In genomic region chr15:85500729-85501128, GRCh38 we compare ENCODE assay signal across 11 cellular contexts.
A peak's percentile ranks its signal among the peaks of the same experiment; 100 is the strongest.
DNase-seq lines count a peak whose midpoint lies in the region; ATAC-seq and TF ChIP-seq lines count a peak whose summit lies in the region.
"Had no signal": no experiment of that assay in that cellular context is flagged by ENCODE, and none has a peak within 500 bp of the region (broad histone marks: within the 10 kb centered on the region; RNA-seq: fewer than 3 reads in every experiment).

No MANE protein-coding gene starts in this region.

- H3K4me3 Mint-ChIP-seq in activated T-helper 17 cell treated with anti-CD3 and anti-CD28 coated beads, Interleukin-2, amount 50 U/mL, for 72 hours: peak overlapping the region; percentile 66
- H3K4me3 Mint-ChIP-seq: dendritic cell treated with granulocyte-macrophage colony-stimulating factor and Interleukin-4, amounts not matched to agents 40 ng/mL and 50 ng/mL, for 4 days had no signal

- H3K27me3 ChIP-seq in gastrocnemius medialis: no peaks in the 10 kb centered on the region

- H3K36me3 Mint-ChIP-seq in activated T-helper 17 cell treated with anti-CD3 and anti-CD28 coated beads, Interleukin-2, amount 50 U/mL, for 72 hours (ENCODE audit: low read depth): no peaks in the 10 kb centered on the region

- peaks cover 61% of the 10 kb centered on the region for H3K4me1 Mint-ChIP-seq in activated T-helper 17 cell treated with anti-CD3 and anti-CD28 coated beads, Interleukin-2, amount 50 U/mL, for 72 hours

- in situ Hi-C loops in gastrocnemius medialis (cut with MboI; ENCODE audit: low sequenced_read_pairs in 4 of 4): no loop called here

- TF ChIP-seq POLR2A in gastrocnemius medialis (IDR thresholded peaks at IDR 0.05): no peak

- no peaks in the 10 kb centered on the region for H3K27me3 Mint-ChIP-seq in activated T-helper 17 cell treated with anti-CD3 and anti-CD28 coated beads, Interleukin-2, amount 50 U/mL, for 72 hours
- H3K27me3 Mint-ChIP-seq: dendritic cell treated with granulocyte-macrophage colony-stimulating factor and Interleukin-4, amounts not matched to agents 40 ng/mL and 50 ng/mL, for 4 days had no signal

- DNase-seq in LHCN-M2 (ENCODE audit: low read depth) (peak; percentile 93), iris pigment epithelial cell (ENCODE audit: low read depth) (peak; percentile 54), gastrocnemius medialis (peak; percentile 7 to 30), superior temporal gyrus (ENCODE audit: extremely low spot score) (no peak)
- DNase-seq: NCI-H226; stimulated activated CD4-positive, alpha-beta T cell treated with anti-CD3 and anti-CD28 coated beads, Interleukin-4, amount 100 ng/mL, for 24 hours had no signal

- peak overlapping the region; percentile 39 to 62 (median 56) for H3K27ac ChIP-seq in gastrocnemius medialis
- H3K27ac ChIP-seq: HL-60 had no signal

- H3K9me3 ChIP-seq in gastrocnemius medialis: no peaks in the 10 kb centered on the region

- H3K4me3 ChIP-seq in gastrocnemius medialis: peak overlapping the region in 2 of 4 donors; percentile 5 to 26

- intact Hi-C loops in gastrocnemius medialis (cut with DNase I; ENCODE audit: low total_unique reads): loop anchor here (5.0 to 10.0 kb wide), 2 partner anchors 77 to 206 kb away; no protein-coding TSS in a partner anchor

- ATAC-seq in activated T-helper 17 cell treated with anti-CD3 and anti-CD28 coated beads, Interleukin-2, amount 50 U/mL, for 72 hours (replicated peaks): no peak
- ATAC-seq in gastrocnemius medialis (peak; percentile 63 to 76), GM18498 (IDR thresholded peaks at IDR 0.05; ENCODE audit: unreplicated experiment) (no peak), HG02981 (IDR thresholded peaks at IDR 0.05; ENCODE audit: unreplicated experiment) (no peak)

- H3K4me1 ChIP-seq in gastrocnemius medialis: peaks cover 53 to 54% of the 10 kb centered on the region in 2 donors

- H3K27ac Mint-ChIP-seq in activated T-helper 17 cell treated with anti-CD3 and anti-CD28 coated beads, Interleukin-2, amount 50 U/mL, for 72 hours: peak overlapping the region; percentile 66
- H3K27ac Mint-ChIP-seq: dendritic cell treated with granulocyte-macrophage colony-stimulating factor and Interleukin-4, amounts not matched to agents 40 ng/mL and 50 ng/mL, for 4 days had no signal

- H3K9me3 Mint-ChIP-seq in activated T-helper 17 cell treated with anti-CD3 and anti-CD28 coated beads, Interleukin-2, amount 50 U/mL, for 72 hours: no peaks in the 10 kb centered on the region
- H3K9me3 Mint-ChIP-seq: dendritic cell treated with granulocyte-macrophage colony-stimulating factor and Interleukin-4, amounts not matched to agents 40 ng/mL and 50 ng/mL, for 4 days had no signal

- H3K36me3 ChIP-seq in gastrocnemius medialis: no peaks in the 10 kb centered on the region

- no peak for TF ChIP-seq CTCF in gastrocnemius medialis (IDR thresholded peaks at IDR 0.05 in 4 of 5, conservative IDR thresholded peaks at IDR 0.05 in 1 of 5)

Comparison
In these comparisons a context has a peak if more than half of its experiments do, and no peak if none do; other contexts are left out.
1. ATAC-seq: peak in gastrocnemius medialis (2 of 2); none in activated T-helper 17 cell treated with anti-CD3 and anti-CD28 coated beads, Interleukin-2, amount 50 U/mL, for 72 hours (single experiment), GM18498 (single experiment) and HG02981 (single experiment).